ENCODE assay signal across 21 cellular contexts in the genomic region with DNA sequence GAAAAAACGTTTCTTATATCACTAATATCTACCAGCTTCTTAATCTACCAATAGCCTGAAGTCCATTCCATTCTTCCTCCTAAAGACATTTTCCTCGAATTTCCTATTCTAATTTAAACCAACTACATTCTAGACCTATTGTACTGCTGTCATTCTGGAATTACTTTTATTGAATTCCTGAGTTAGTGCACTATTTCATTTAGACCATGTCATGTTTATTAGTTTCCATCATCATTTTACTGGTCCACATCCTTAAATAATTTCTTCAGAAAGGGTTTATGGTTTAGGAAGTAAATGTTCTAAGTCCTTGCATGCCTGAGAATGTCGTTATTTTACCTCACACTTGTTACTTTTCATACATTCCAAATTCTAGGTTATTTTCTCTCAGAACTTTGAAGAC. TPM values are rescaled to one million over a fixed set of nuclear protein-coding genes. Genes with fewer than 3 reads are reported as not detected.
DNase-seq lines count a peak whose midpoint lies in the region; ATAC-seq, FAIRE-seq and TF ChIP-seq lines count a peak whose summit lies in the region.
"Had no signal": no experiment of that assay in that cellular context is flagged by ENCODE, and none has a peak within 500 bp of the region (broad histone marks: within the 10 kb centered on the region; RNA-seq: fewer than 3 reads in every experiment).

No MANE protein-coding gene starts in this region.

- H4K20me1 ChIP-seq in mammary epithelial cell (ENCODE audit: insufficient read depth, low read length) (no peaks in the 10 kb centered on the region), PC-9 (ENCODE audit: insufficient read depth) (no peaks in the 10 kb centered on the region)
- H4K20me1 ChIP-seq: BLaER1 had no signal

- CTCF ChIA-PET in mammary epithelial cell (lab: Charles Lee; ENCODE audit: low non-redundant PET) (no interaction called here), PC-9 (lab: Charles Lee) (no interaction called here)

- dilution Hi-C loops in mammary epithelial cell (cut with HindIII; ENCODE audit: low sequenced_read_pairs): no loop called here

- DNase-seq in mammary epithelial cell (no peak), breast epithelium (ENCODE audit: low spot score in 2 of 2) (no peak), PC-9 (no peak), cerebellar cortex (ENCODE audit: low spot score) (peak; percentile 41), anterior cingulate cortex (lab: John Stamatoyannopoulos, UW) (no peak), SIG-M5 (lab: John Stamatoyannopoulos, UW) (no peak)
- DNase-seq: CD4-positive, CD25-positive, alpha-beta regulatory T cell; CD8-positive, alpha-beta T cell; DMS53; DMS79 treated with DMSO at 0.1 percent for 48 hours; GM23248; H7; HCEC 1CT had no signal

- in situ Hi-C loops in mammary epithelial cell (cut with MboI; ENCODE audit: low sequenced_read_pairs in 2 of 2): no loop called here

- BruUV-seq in mammary epithelial cell (replicated peaks; lab: Mats Ljungman, UMichigan) (no TSS peak), PC-9 (replicated peaks; lab: Mats Ljungman, UMichigan) (no TSS peak)

- no peaks in the 10 kb centered on the region for H3K36me3 ChIP-seq in mammary epithelial cell (ENCODE audit: insufficient read depth, low read length)
- no peaks in the 10 kb centered on the region for H3K36me3 ChIP-seq in breast epithelium
- H3K36me3 ChIP-seq in PC-9 (ENCODE audit: low read depth): no peaks in the 10 kb centered on the region; the same call in 1 of the 2 replicates
- H3K36me3 ChIP-seq: BLaER1 had no signal

- WGBS in mammary epithelial cell (ENCODE audit: low coverage, missing lambda C conversion rate): 41% methylated on average over 3 of the region's 3 CpGs

- H3K4me3 ChIP-seq in mammary epithelial cell (replicated peaks in 1 of 3; ENCODE audit: insufficient read depth in 1 of 3, low read depth in 2 of 3, low read length in 3 of 3): no peak overlapping the region
- H3K4me3 ChIP-seq in breast epithelium: no peak overlapping the region
- H3K4me3 ChIP-seq in PC-9: no peak overlapping the region
- H3K4me3 ChIP-seq: BLaER1, GM23248 had no signal

- no peak for ATAC-seq in HG03571 (IDR thresholded peaks at IDR 0.05; ENCODE audit: unreplicated experiment)
- ATAC-seq: CD8-positive, alpha-beta T cell had no signal

- peak; percentile 98 for FAIRE-seq in G401.6 (lab: Jason Lieb, UNC)
- FAIRE-seq: A204.1, GM12892, H1 had no signal

- TF ChIP-seq POLR2A in breast epithelium (IDR thresholded peaks at IDR 0.05): no peak

- no peak overlapping the region for H3K9ac ChIP-seq in mammary epithelial cell (ENCODE audit: insufficient read depth, low read length)
- H3K9ac ChIP-seq: BLaER1, GM23248 had no signal

- H3F3A ChIP-seq in PC-9 (ENCODE audit: insufficient read depth, low read depth): peaks cover 4% of the 10 kb centered on the region; the same call in 1 of the 2 replicates

- no peaks in the 10 kb centered on the region for H3K9me2 ChIP-seq in PC-9 (ENCODE audit: insufficient read depth)

- H3K9me3 ChIP-seq in mammary epithelial cell (replicated peaks; ENCODE audit: insufficient read depth, low read length) (no peaks in the 10 kb centered on the region), breast epithelium (no peaks in the 10 kb centered on the region), PC-9 (ENCODE audit: insufficient read depth, low read depth) (no peaks in the 10 kb centered on the region)
- H3K9me3 ChIP-seq: BLaER1 had no signal

- H2AFZ ChIP-seq in mammary epithelial cell (ENCODE audit: low read depth, low read length): peak overlapping the region; percentile 52
- no peak overlapping the region for H2AFZ ChIP-seq in PC-9
- H2AFZ ChIP-seq: GM23248 had no signal

- TF ChIP-seq CTCF in mammary epithelial cell (conservative IDR thresholded peaks at IDR 0.05 in 1 of 2, IDR thresholded peaks at IDR 0.05 in 1 of 2; ENCODE audit: extremely low read depth in 1 of 2, insufficient read depth in 1 of 2, low read depth in 1 of 2, low read length in 2 of 2) (no peak), breast epithelium (IDR thresholded peaks at IDR 0.05) (no peak), PC-9 (conservative IDR thresholded peaks at IDR 0.05) (no peak)

- peaks cover 24% of the 10 kb centered on the region for H3K4me1 ChIP-seq in mammary epithelial cell (ENCODE audit: insufficient read depth, low read length)
- no peaks in the 10 kb centered on the region for H3K4me1 ChIP-seq in breast epithelium
- H3K4me1 ChIP-seq in PC-9 (replicated peaks; ENCODE audit: insufficient read depth): peaks cover 18% of the 10 kb centered on the region
- H3K4me1 ChIP-seq: BLaER1 had no signal

- H3K27ac ChIP-seq in mammary epithelial cell (ENCODE audit: insufficient read depth, low read depth, low read length) (no peak overlapping the region), breast epithelium (peak overlapping the region in 1 of 2 donors; percentile 16), PC-9 (peak overlapping the region; percentile 73; the same call in 1 of the 2 replicates)
- H3K27ac ChIP-seq: 22Rv1, BLaER1, C4-2B, GM23248 had no signal

- intact Hi-C loops in mammary epithelial cell (cut with micrococcal nuclease) (no loop called here), breast epithelium (cut with DNase I; ENCODE audit: low total_unique reads) (no loop called here), PC-9 (cut with micrococcal nuclease; ENCODE audit: unreplicated experiment) (no loop called here)

- peak overlapping the region; percentile 62 for H3K4me2 ChIP-seq in mammary epithelial cell (ENCODE audit: insufficient read depth, low read depth, low read length)
- no peak overlapping the region for H3K4me2 ChIP-seq in PC-9
- H3K4me2 ChIP-seq: BLaER1 had no signal

- H3K79me2 ChIP-seq in mammary epithelial cell (ENCODE audit: insufficient read depth, low read length): no peaks in the 10 kb centered on the region
- no peaks in the 10 kb centered on the region for H3K79me2 ChIP-seq in PC-9 (ENCODE audit: low read depth)

- H3K27me3 ChIP-seq in mammary epithelial cell (ENCODE audit: insufficient read depth, low read length) (no peaks in the 10 kb centered on the region), breast epithelium (no peaks in the 10 kb centered on the region), PC-9 (ENCODE audit: insufficient read depth, low read depth) (no peaks in the 10 kb centered on the region)
- H3K27me3 ChIP-seq: BLaER1 had no signal

- POLR2A ChIA-PET in PC-9 (lab: Charles Lee; ENCODE audit: unreplicated experiment): no interaction called here

RNA-seq across cellular contexts. Expression of a gene that starts 13.2 kb away (rescaled TPM):
- total RNA-seq in mammary epithelial cell (10 to 100 TPM in 1 of 2 donors, 1 to 10 TPM in 1; 4.8 to 20.0 TPM), breast epithelium (10 to 100 TPM in 1 of 3 donors, 1 to 10 TPM in 2; 8.0 to 15.2 (median 8.2) TPM), PC-9 (2021) (4.8 and 5.4 TPM in 2 replicates)
- 0.63 TPM for polyA plus RNA-seq in mammary epithelial cell
- polyA minus RNA-seq in mammary epithelial cell: not detected
- total RNA-seq: CD8-positive, alpha-beta T cell had no signal
